ENCODE assay signal across 12 cellular contexts in the genomic region with DNA sequence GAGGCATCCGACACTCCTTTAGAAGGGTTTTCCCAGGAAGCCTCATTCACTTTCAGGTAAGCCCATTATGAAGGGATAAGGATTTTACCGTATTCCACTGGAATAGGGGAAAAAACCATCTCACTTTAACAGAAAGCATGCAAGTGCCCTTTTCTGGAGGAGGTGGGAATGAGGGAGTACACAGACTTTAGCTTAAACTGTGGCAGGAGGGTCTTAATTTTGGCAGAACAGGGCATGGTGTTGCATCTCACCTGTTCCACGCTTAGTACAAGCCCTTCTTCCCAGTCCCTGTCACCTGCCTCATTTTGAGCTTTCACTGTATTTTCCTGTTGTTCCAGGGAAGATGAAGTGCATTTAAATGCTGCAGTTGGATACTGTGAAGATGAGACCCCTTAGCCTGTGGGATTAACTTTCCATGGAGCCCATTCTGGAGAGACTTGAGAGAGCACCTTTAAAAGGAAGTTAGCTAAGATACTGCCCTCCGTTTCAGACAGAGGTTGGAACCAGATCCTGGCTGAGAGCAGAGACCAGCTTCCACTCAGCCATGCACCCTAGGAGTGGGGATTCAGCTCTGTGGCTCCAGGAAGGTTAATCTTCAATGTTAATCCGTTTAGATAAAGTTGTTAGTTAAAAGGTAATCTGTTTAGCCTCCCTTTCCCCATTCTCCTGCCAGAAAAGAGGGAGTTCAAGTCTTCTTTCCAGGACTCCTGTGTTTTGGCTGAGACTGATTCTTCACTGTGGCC. TPM values are rescaled to one million over a fixed set of nuclear protein-coding genes. Genes with fewer than 3 reads are reported as not detected.
DNase-seq lines count a peak whose midpoint lies in the region; ATAC-seq, FAIRE-seq and TF ChIP-seq lines count a peak whose summit lies in the region.
"Had no signal": no experiment of that assay in that cellular context is flagged by ENCODE, and none has a peak within 500 bp of the region (broad histone marks: within the 10 kb centered on the region; RNA-seq: fewer than 3 reads in every experiment).

No MANE protein-coding gene starts in this region.

- H3K79me2 ChIP-seq in hepatocyte, result peaks cover 65% of the 10 kb centered on the region

- WGBS in hepatocyte (ENCODE audit: low lambda C conversion rate, missing lambda C conversion rate), result 45% methylated on average over 5 of the region's 5 CpGs

- FAIRE-seq in frontal cortex (lab: Jason Lieb, UNC), result no peak

- H3K4me2 ChIP-seq in hepatocyte, result peak overlapping the region; percentile 74

- TF ChIP-seq CTCF in WERI-Rb-1 (IDR thresholded peaks at IDR 0.05; ENCODE audit: low read depth, low read length) (no peak), hepatocyte (IDR thresholded peaks at IDR 0.05; ENCODE audit: poor library complexity) (no peak)

- no peaks in the 10 kb centered on the region for H3K9me2 ChIP-seq in hepatocyte (replicated peaks; ENCODE audit: insufficient read depth)

- H3K27ac ChIP-seq in WERI-Rb-1 (peak overlapping the region; percentile 23), hepatocyte (peak overlapping the region; percentile 92), skin epidermis (peak overlapping the region in 19 of 21 experiments; percentile 14 to 75 (median 49))

- ATAC-seq in activated CD4-positive, CD25-positive, alpha-beta regulatory T cell treated with anti-CD3 and anti-CD28 coated beads, Interleukin-2, amount 50 U/mL, for 24 hours, result no peak
- no peak for ATAC-seq in HG03095 (IDR thresholded peaks at IDR 0.05; ENCODE audit: unreplicated experiment)

- H3K27me3 ChIP-seq in WERI-Rb-1 (ENCODE audit: insufficient read depth, low read depth, severe bottlenecking) (no peaks in the 10 kb centered on the region), hepatocyte (no peaks in the 10 kb centered on the region)

- H2AFZ ChIP-seq in hepatocyte, result no peak overlapping the region

- H3K4me3 ChIP-seq in WERI-Rb-1 (ENCODE audit: low read depth, low read length), result peak overlapping the region; percentile 21
- H3K4me3 ChIP-seq in hepatocyte, result no peak overlapping the region
- H3K4me3 ChIP-seq in skin epidermis, result no peak overlapping the region

- H3K36me3 ChIP-seq in WERI-Rb-1, result no peaks in the 10 kb centered on the region; the same call in 1 of the 2 replicates
- H3K36me3 ChIP-seq in hepatocyte (replicated peaks; ENCODE audit: insufficient read depth, low read depth), result no peaks in the 10 kb centered on the region

- H3K9me3 ChIP-seq in WERI-Rb-1 (ENCODE audit: severe bottlenecking) (no peaks in the 10 kb centered on the region), hepatocyte (ENCODE audit: low read depth) (no peaks in the 10 kb centered on the region)

- H4K20me1 ChIP-seq in hepatocyte (ENCODE audit: insufficient read depth, poor library complexity, severe bottlenecking), result no peaks in the 10 kb centered on the region

- peak; percentile 33 for DNase-seq in HT-29 (ENCODE audit: low spot score)
- peak; percentile 68 for DNase-seq in WERI-Rb-1
- DNase-seq in hepatocyte (ENCODE audit: low spot score), result no peak
- no peak for DNase-seq in stimulated activated CD4-positive, alpha-beta T cell treated with anti-CD3 and anti-CD28 coated beads, Interleukin-2, amount 100 ng/mL, for 24 hours
- no peak for DNase-seq in frontal cortex (ENCODE audit: low spot score in 2 of 2)
- DNase-seq: DMS 273 treated with DMSO at 0.1 percent for 48 hours; NK-92 treated with Interleukin-12 subunit alpha and Interleukin-12 subunit beta, amount 100 ng/mL, for 24 hours; right cardiac atrium had no signal

- peaks cover 52% of the 10 kb centered on the region for H3K4me1 ChIP-seq in hepatocyte (ENCODE audit: insufficient read depth)

RNA-seq across cellular contexts. Expression of gene PBX1, which starts 42.6 kb away (rescaled TPM):
- 5.1 and 11.1 TPM in 2 replicates for total RNA-seq in HT-29 (2014; rRNA removed; shearing (Covaris generic))
- 61.2 and 61.6 TPM in 2 replicates for total RNA-seq in hepatocyte
- polyA plus RNA-seq in hepatocyte, result 14.0 and 14.8 TPM in 2 replicates
- total RNA-seq in frontal cortex, result 197 TPM
- total RNA-seq: activated T-helper 1 cell treated with anti-CD3 and anti-CD28 coated beads, Interleukin-12 subunit alpha, Interleukin-12 subunit beta, Interleukin-2, Interleukin-4 antibody, amounts not matched to agents 30 ng/mL and 10 ng/mL and 1 ng/mL, durations not matched to agents 14 hours and 24 hours and 36 hours had no signal

Comparison
In these comparisons a context has a peak if more than half of its experiments do, and no peak if none do; other contexts are left out.
1. DNase-seq: peak in HT-29 (single experiment) and WERI-Rb-1 (single experiment); none in hepatocyte (single experiment), stimulated activated CD4-positive, alpha-beta T cell treated with anti-CD3 and anti-CD28 coated beads, Interleukin-2, amount 100 ng/mL, for 24 hours (0 of 2) and frontal cortex (0 of 2).
2. H3K27ac ChIP-seq: peak in every context shown above with its lines; median percentile 92 in hepatocyte; 49 in skin epidermis; 23 in WERI-Rb-1.